In the genomic region with DNA sequence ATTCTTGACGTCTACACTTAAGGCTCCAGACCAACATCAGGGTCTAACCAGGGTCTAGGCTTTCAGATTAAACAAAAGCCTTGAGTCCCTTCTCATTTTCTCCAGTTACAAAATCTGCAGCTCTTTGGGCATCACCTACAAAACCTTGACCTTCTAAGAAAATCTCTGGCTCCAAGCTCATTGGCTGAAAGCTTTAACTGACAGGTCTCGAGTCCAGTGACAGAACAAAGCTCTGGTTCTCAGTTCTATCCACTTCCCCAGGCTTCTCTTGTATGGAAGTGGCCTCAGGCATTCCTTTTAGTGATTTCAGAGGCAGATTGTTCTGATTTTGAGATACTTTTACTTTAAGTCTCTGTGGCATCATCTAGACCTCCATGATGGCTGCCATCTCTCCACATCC, we compare ENCODE assay signal across 20 cellular contexts. TPM values are rescaled to one million over a fixed set of nuclear protein-coding genes. Genes with fewer than 3 reads are reported as not detected.
"Had no signal": no experiment of that assay in that cellular context is flagged by ENCODE, and none has a peak within 500 bp of the region (broad histone marks: within the 10 kb centered on the region; RNA-seq: fewer than 3 reads in every experiment).

No MANE protein-coding gene starts in this region.

- FAIRE-seq: TTC549 had no signal

- H3K36me3 Mint-ChIP-seq: activated naive CD4-positive, alpha-beta T cell treated with anti-CD3 and anti-CD28 coated beads, Interleukin-2, amount 50 U/mL, for 24 hours; brain; natural killer cell; stimulated activated naive B cell treated with anti-CD40 and anti-IgM and Interleukin-4, amounts not matched to agents 10 μg/mL and 1 μg/mL and 100 μg/mL, for 72 hours had no signal

- H3K4me3 Mint-ChIP-seq: activated naive CD4-positive, alpha-beta T cell treated with anti-CD3 and anti-CD28 coated beads, Interleukin-2, amount 50 U/mL, for 24 hours; brain; dendritic cell treated with granulocyte-macrophage colony-stimulating factor and Interleukin-4, amounts not matched to agents 40 ng/mL and 50 ng/mL, for 4 days; natural killer cell; stimulated activated naive B cell treated with anti-CD40 and anti-IgM and Interleukin-4, amounts not matched to agents 10 μg/mL and 1 μg/mL and 100 μg/mL, for 72 hours; T-helper 1 cell treated with Interleukin-12 subunit alpha and Interleukin-12 subunit beta and Interleukin-4 antibody, amounts not matched to agents 30 μg/mL and 1 μg/mL, for 36 hours had no signal

- H3K4me3 ChIP-seq: left lung, transverse colon had no signal

- H3K27ac Mint-ChIP-seq: activated naive CD4-positive, alpha-beta T cell treated with anti-CD3 and anti-CD28 coated beads, Interleukin-2, amount 50 U/mL, for 24 hours; brain; dendritic cell treated with granulocyte-macrophage colony-stimulating factor and Interleukin-4, amounts not matched to agents 40 ng/mL and 50 ng/mL, for 4 days; natural killer cell; progenitor cell of endocrine pancreas; stimulated activated naive B cell treated with anti-CD40 and anti-IgM and Interleukin-4, amounts not matched to agents 10 μg/mL and 1 μg/mL and 100 μg/mL, for 72 hours; T-helper 1 cell treated with Interleukin-12 subunit alpha and Interleukin-12 subunit beta and Interleukin-4 antibody, amounts not matched to agents 30 μg/mL and 1 μg/mL, for 36 hours had no signal

- H3K9me3 Mint-ChIP-seq: activated naive CD4-positive, alpha-beta T cell treated with anti-CD3 and anti-CD28 coated beads, Interleukin-2, amount 50 U/mL, for 24 hours; dendritic cell treated with granulocyte-macrophage colony-stimulating factor and Interleukin-4, amounts not matched to agents 40 ng/mL and 50 ng/mL, for 4 days; natural killer cell; stimulated activated naive B cell treated with anti-CD40 and anti-IgM and Interleukin-4, amounts not matched to agents 10 μg/mL and 1 μg/mL and 100 μg/mL, for 72 hours; T-helper 1 cell treated with Interleukin-12 subunit alpha and Interleukin-12 subunit beta and Interleukin-4 antibody, amounts not matched to agents 30 μg/mL and 1 μg/mL, for 36 hours had no signal

- DNase-seq: activated T-cell treated with anti-CD3 and anti-CD28 coated beads, Interleukin-2, amount 50 U/mL, for 1 hour; amygdala; islet precursor cell; left lung; natural killer cell; nucleus accumbens; stimulated activated CD4-positive, alpha-beta T cell treated with anti-CD3 and anti-CD28 coated beads, Interleukin-2, amount 100 ng/mL, for 24 hours; stimulated activated naive B cell treated with anti-CD40 and anti-IgM and Interleukin-4, amounts not matched to agents 10 μg/mL and 1 μg/mL and 100 μg/mL, for 72 hours; substantia nigra; transverse colon had no signal

- ATAC-seq: left lung; natural killer cell; sciatic nerve; stimulated activated naive B cell treated with anti-CD40 and anti-IgM and Interleukin-4, amounts not matched to agents 10 μg/mL and 1 μg/mL and 100 μg/mL, for 72 hours had no signal

RNA-seq across cellular contexts. Expression of a gene that starts 11.3 kb away (rescaled TPM):
- total RNA-seq: mucosa of gallbladder, natural killer cell had no signal

RNA-seq across cellular contexts. Expression of a gene that starts 56.4 kb away (rescaled TPM):
- total RNA-seq: epithelial cell of proximal tubule, fibroblast of villous mesenchyme, left lung, mucosa of gallbladder, progenitor cell of endocrine pancreas, sciatic nerve, transverse colon had no signal
